Comparison of ENCODE assay signal across 8 cellular contexts in the genomic region with DNA sequence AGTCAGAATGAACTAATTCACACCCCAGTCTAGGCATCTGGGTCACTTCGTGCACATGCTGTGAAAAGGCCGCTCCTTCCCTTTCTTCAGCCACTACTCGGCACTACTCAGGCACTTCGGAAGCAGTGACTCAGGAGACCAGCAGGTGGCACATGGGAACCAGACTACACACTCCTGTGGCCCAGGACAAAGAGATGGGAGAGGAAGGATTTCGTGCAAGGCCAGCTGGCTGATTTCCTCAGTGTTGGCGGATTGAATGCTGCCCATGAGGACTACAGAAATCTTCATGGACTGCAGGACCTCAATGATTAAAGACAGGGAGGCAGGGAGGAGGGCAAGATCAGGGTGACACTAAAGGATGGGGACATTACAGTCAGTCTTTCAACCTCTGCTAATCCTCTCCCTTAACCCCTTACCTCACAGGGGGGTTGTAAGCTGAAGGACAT.
A peak's percentile ranks its signal among the peaks of the same experiment; 100 is the strongest.
DNase-seq lines count a peak whose midpoint lies in the region; ATAC-seq, FAIRE-seq and TF ChIP-seq lines count a peak whose summit lies in the region.

No MANE protein-coding gene starts in this region.

- POLR2A ChIA-PET in GM12878 (lab: Charles Lee): interaction anchor here (0.6 to 1.6 kb wide), 3 partner anchors 11 to 451 kb away, joined by 3 to 7 read pairs (median 3); no protein-coding TSS in a partner anchor

- H3K4me1 ChIP-seq in ACC112 (ENCODE audit: control insufficient read depth, insufficient read depth, low read length, unreplicated experiment): peaks cover 4% of the 10 kb centered on the region
- peaks cover 32% of the 10 kb centered on the region for H3K4me1 ChIP-seq in GM12878 (ENCODE audit: control insufficient read depth, insufficient read depth, low read length)
- peaks cover 2 to 11% (median 10%) of the 10 kb centered on the region in 3 donors for H3K4me1 ChIP-seq in skeletal muscle tissue (ENCODE audit: control insufficient read depth in 3 of 3, insufficient read depth in 3 of 3, low read length in 3 of 3)

- peak overlapping the region; percentile 69 for H3K4me3 ChIP-seq in ACC112 (ENCODE audit: low read depth, low read length)
- H3K4me3 ChIP-seq in GM12878: no peak overlapping the region
- H3K4me3 ChIP-seq in skeletal muscle tissue (ENCODE audit: low read length in 3 of 3): no peak overlapping the region

- H3K36me3 ChIP-seq in ACC112 (ENCODE audit: insufficient read depth, low read length) (no peaks in the 10 kb centered on the region), GM12878 (ENCODE audit: control insufficient read depth in 2 of 2, insufficient read depth in 2 of 2, low read length in 1 of 2) (no peaks in the 10 kb centered on the region), skeletal muscle tissue (ENCODE audit: control insufficient read depth in 3 of 3, insufficient read depth in 3 of 3, low read length in 3 of 3) (no peaks in the 10 kb centered on the region)

- no peaks in the 10 kb centered on the region for H4K20me1 ChIP-seq in GM12878 (ENCODE audit: control insufficient read depth, insufficient read depth)

- no peaks in the 10 kb centered on the region for H3K36me3 Mint-ChIP-seq in T-helper 2 cell treated with Interferon-gamma antibody and Interleukin-4, amounts not matched to agents 5 μg/mL and 100 μg/mL, for 36 hours (ENCODE audit: low read depth)

- FAIRE-seq in GM18507 (lab: Jason Lieb, UNC) (peak; percentile 98), GM12878 (lab: Jason Lieb, UNC) (peak; percentile 74)

- RAD21 ChIA-PET in GM12878 (lab: Charles Lee; ENCODE audit: unreplicated experiment): interaction anchor here (0.7 to 7.9 kb wide), 28 partner anchors 12 to 989 kb away, joined by 3 to 81 read pairs (median 5); a partner anchor contains a TSS

- in situ Hi-C loops in GM12878 (cut with MboI): loop anchor here (5.0 kb wide), 5 partner anchors 98 to 942 kb away; a partner anchor contains a TSS

- BruUV-seq in GM12878 (replicated peaks; lab: Mats Ljungman, UMichigan): no TSS peak

- no peaks in the 10 kb centered on the region for H3K9me3 Mint-ChIP-seq in T-helper 2 cell treated with Interferon-gamma antibody and Interleukin-4, amounts not matched to agents 5 μg/mL and 100 μg/mL, for 36 hours

- intact Hi-C loops in GM12878 (cut with micrococcal nuclease; ENCODE audit: unreplicated experiment): loop anchor here (1.0 to 10.0 kb wide), 13 partner anchors 98 to 940 kb away; a partner anchor contains a TSS

- SMC1A ChIA-PET in GM12878 (lab: Charles Lee; ENCODE audit: uncharacterized antibody, unreplicated experiment): interaction anchor here (0.6 to 12.2 kb wide), 44 partner anchors 8 to 945 kb away, joined by 3 to 127 read pairs (median 4); a partner anchor contains a TSS

- H3K27me3 ChIP-seq in ACC112 (ENCODE audit: insufficient read depth, low read length) (no peaks in the 10 kb centered on the region), GM12878 (replicated peaks in 1 of 2; ENCODE audit: control insufficient read depth in 2 of 2, insufficient read depth in 2 of 2, low read length in 1 of 2) (no peaks in the 10 kb centered on the region), skeletal muscle tissue (ENCODE audit: control insufficient read depth in 3 of 3, insufficient read depth in 3 of 3, low read length in 3 of 3) (no peaks in the 10 kb centered on the region)

- H3K9me3 ChIP-seq in GM12878 (replicated peaks; ENCODE audit: control insufficient read depth, insufficient read depth, low read length): no peaks in the 10 kb centered on the region; the same call in 2 of the 3 replicates
- no peaks in the 10 kb centered on the region for H3K9me3 ChIP-seq in skeletal muscle tissue (ENCODE audit: control insufficient read depth in 3 of 3, low read length in 3 of 3)

- TF ChIP-seq CTCF in GM12878 (IDR thresholded peaks at IDR 0.05 in 2 of 3, conservative IDR thresholded peaks at IDR 0.05 in 1 of 3; ENCODE audit: control insufficient read depth in 2 of 3, extremely low read depth in 1 of 3, insufficient read depth in 1 of 3, low read depth in 3 of 3, low read length in 3 of 3): peak; percentile 92 to 96 (median 92)

- H3K9ac ChIP-seq in GM12878 (ENCODE audit: control insufficient read depth, insufficient read depth, low read length) (no peak overlapping the region), skeletal muscle tissue (ENCODE audit: low read depth in 1 of 3, low read length in 3 of 3) (peak overlapping the region in 2 of 3 donors; percentile 19 to 53)

- no peak overlapping the region for H3K4me3 Mint-ChIP-seq in T-helper 2 cell treated with Interferon-gamma antibody and Interleukin-4, amounts not matched to agents 5 μg/mL and 100 μg/mL, for 36 hours

- no peaks in the 10 kb centered on the region for H3K79me2 ChIP-seq in ACC112 (ENCODE audit: control insufficient read depth, insufficient read depth, low read length, unreplicated experiment)
- no peaks in the 10 kb centered on the region for H3K79me2 ChIP-seq in GM12878 (ENCODE audit: control insufficient read depth, insufficient read depth, low read length)

- H3K4me2 ChIP-seq in GM12878 (ENCODE audit: control insufficient read depth, insufficient read depth): peak overlapping the region; percentile 51

- ATAC-seq in HG02943 (IDR thresholded peaks at IDR 0.05; ENCODE audit: low read depth, unreplicated experiment) (peak; percentile 49), GM12878 (peak; percentile 84)

- CTCF ChIA-PET in GM12878 (lab: Yijun Ruan, JAX): interaction anchor here (0.6 to 7.6 kb wide), 42 partner anchors 8 to 989 kb away, joined by 3 to 94 read pairs (median 4); no protein-coding TSS in a partner anchor

- H3K4me1 Mint-ChIP-seq in T-helper 2 cell treated with Interferon-gamma antibody and Interleukin-4, amounts not matched to agents 5 μg/mL and 100 μg/mL, for 36 hours (ENCODE audit: low read depth): peaks cover 2% of the 10 kb centered on the region

- 2% methylated on average over 6 of the region's 6 CpGs for WGBS in GM12878 (ENCODE audit: insufficient coverage, insufficient replicate concordance, low lambda C conversion rate, missing lambda C conversion rate)

- H3K27ac Mint-ChIP-seq in T-helper 2 cell treated with Interferon-gamma antibody and Interleukin-4, amounts not matched to agents 5 μg/mL and 100 μg/mL, for 36 hours: no peak overlapping the region

- H3K27me3 Mint-ChIP-seq in T-helper 2 cell treated with Interferon-gamma antibody and Interleukin-4, amounts not matched to agents 5 μg/mL and 100 μg/mL, for 36 hours (ENCODE audit: low read depth): peaks cover 11% of the 10 kb centered on the region

- H2AFZ ChIP-seq in ACC112 (ENCODE audit: low read length, unreplicated experiment): peak overlapping the region; percentile 97
- H2AFZ ChIP-seq in GM12878 (ENCODE audit: control insufficient read depth, low read depth, low read length): peak overlapping the region; percentile 96

- TF ChIP-seq EP300 in GM12878 (IDR thresholded peaks at IDR 0.05; ENCODE audit: borderline replicate concordance in 1 of 2, control insufficient read depth in 1 of 2, low read depth in 2 of 2, low read length in 2 of 2): peak in 1 of 2 experiments; percentile 7; a peak in 1 of 4 replicates

- TF ChIP-seq RAD21 in GM12878 (IDR thresholded peaks at IDR 0.05; ENCODE audit: insufficient read depth, low read depth, low read length): peak; percentile 98

- H3K27ac ChIP-seq in ACC112 (ENCODE audit: low read depth, low read length) (no peak overlapping the region), GM12878 (ENCODE audit: control insufficient read depth, insufficient read depth) (peak overlapping the region; percentile 6; the same call in 1 of the 2 replicates), skeletal muscle tissue (ENCODE audit: low read depth, low read length) (no peak overlapping the region)

- DNase-seq in GM18507 (ENCODE audit: extremely low spot score, insufficient read length, low read depth): no peak
- peak; percentile 42 to 53 for DNase-seq in NCI-H1930 (lab: John Stamatoyannopoulos, UW)
- DNase-seq in T-helper 2 cell treated with Interferon-gamma antibody and Interleukin-4, amounts not matched to agents 5 μg/mL and 100 μg/mL, for 36 hours (ENCODE audit: low spot score): peak; percentile 36
- peak; percentile 71 for DNase-seq in GM12878 (ENCODE audit: low read depth, low spot score)
- DNase-seq in hypothalamus (lab: John Stamatoyannopoulos, UW): peak in 48 of 51 donors; percentile 2 to 85 (median 57)

- no peak for TF ChIP-seq POLR2A in GM12878 (IDR thresholded peaks at IDR 0.05; ENCODE audit: low read depth, low read length)

TF ChIP-seq in GM12878, 131 proteins besides CTCF, POLR2A, EP300 and RAD21 (continues in another document):
- TF ChIP-seq TBL1XR1 (IDR thresholded peaks at IDR 0.05; ENCODE audit: low read depth, low read length) (no peak), PAX8 (IDR thresholded peaks at IDR 0.05) (no peak), TARDBP (IDR thresholded peaks at IDR 0.05; ENCODE audit: borderline replicate concordance) (no peak), SMAD1 (IDR thresholded peaks at IDR 0.05; ENCODE audit: low read depth, partially characterized antibody) (peak; percentile 23), RUNX3 (IDR thresholded peaks at IDR 0.05; ENCODE audit: low read length) (peak; percentile 63; the same call in 1 of the 2 replicates), SMARCA5 (IDR thresholded peaks at IDR 0.05) (peak; percentile 91), IRF4 (IDR thresholded peaks at IDR 0.05; ENCODE audit: low read depth, low read length) (peak; percentile 65; the same call in 1 of the 2 replicates), STAT1 (conservative IDR thresholded peaks at IDR 0.05) (0 out of 2 replicates have a peak, but pooled peaks have one; percentile 61)
- TF ChIP-seq, protein P1, sequence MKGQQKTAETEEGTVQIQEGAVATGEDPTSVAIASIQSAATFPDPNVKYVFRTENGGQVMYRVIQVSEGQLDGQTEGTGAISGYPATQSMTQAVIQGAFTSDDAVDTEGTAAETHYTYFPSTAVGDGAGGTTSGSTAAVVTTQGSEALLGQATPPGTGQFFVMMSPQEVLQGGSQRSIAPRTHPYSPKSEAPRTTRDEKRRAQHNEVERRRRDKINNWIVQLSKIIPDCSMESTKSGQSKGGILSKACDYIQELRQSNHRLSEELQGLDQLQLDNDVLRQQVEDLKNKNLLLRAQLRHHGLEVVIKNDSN (IDR thresholded peaks at IDR 0.05; ENCODE audit: borderline replicate concordance, extremely low read length, insufficient read depth, low read depth, low read length): no peak
